26 cellular contexts compared by ENCODE assay signal in the genomic region with DNA sequence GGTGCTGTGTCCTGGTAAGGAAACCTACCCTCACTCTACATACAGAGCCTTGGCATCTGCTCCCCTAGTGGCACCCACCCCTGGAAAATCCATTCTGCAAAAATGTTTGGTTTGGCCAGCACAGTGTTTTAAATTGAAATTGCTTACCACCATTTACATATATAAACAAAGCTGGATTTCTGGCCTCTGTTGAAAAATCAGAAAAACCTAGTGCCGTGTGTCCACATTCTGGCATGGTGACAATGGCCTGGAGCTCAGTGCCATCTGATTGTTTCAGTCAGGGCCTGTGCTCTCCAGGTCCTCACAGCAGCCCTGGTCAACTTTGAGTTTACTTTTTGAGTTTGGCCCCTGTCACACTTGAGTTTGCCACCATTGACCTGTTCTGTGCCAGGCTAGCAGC. TPM values are rescaled to one million over a fixed set of nuclear protein-coding genes. Genes with fewer than 3 reads are reported as not detected.
DNase-seq lines count a peak whose midpoint lies in the region; ATAC-seq, FAIRE-seq and TF ChIP-seq lines count a peak whose summit lies in the region.
"Had no signal": no experiment of that assay in that cellular context is flagged by ENCODE, and none has a peak within 500 bp of the region (broad histone marks: within the 10 kb centered on the region; RNA-seq: fewer than 3 reads in every experiment).

No MANE protein-coding gene starts in this region.

- no peaks in the 10 kb centered on the region for H3K9me3 Mint-ChIP-seq in WTC11
- H3K9me3 Mint-ChIP-seq: activated T-cell treated with anti-CD3 and anti-CD28 coated beads, Interleukin-2, amount 50 U/mL, for 72 hours; naive thymus-derived CD4-positive, alpha-beta T cell had no signal

- no peak for ATAC-seq in WTC11
- ATAC-seq: activated T-cell treated with anti-CD3 and anti-CD28 coated beads, Interleukin-2, amount 50 U/mL, for 72 hours; naive thymus-derived CD4-positive, alpha-beta T cell; psoas muscle had no signal

- no peak overlapping the region for H4K8ac ChIP-seq in neuronal stem cell (ENCODE audit: low read depth, low read length)

- H3K4me2 ChIP-seq in BLaER1 (peak overlapping the region; percentile 100), neuronal stem cell (ENCODE audit: insufficient read depth, low read length, poor library complexity, severe bottlenecking) (no peak overlapping the region)

- no peak overlapping the region for H3K4me3 Mint-ChIP-seq in WTC11

- peaks cover 18% of the 10 kb centered on the region for H3K4me1 Mint-ChIP-seq in WTC11

- H2BK12ac ChIP-seq in neuronal stem cell (ENCODE audit: low read length), result no peak overlapping the region

- no peak overlapping the region for H2BK5ac ChIP-seq in neuronal stem cell (ENCODE audit: low read length)

- intact Hi-C loops in esophagus squamous epithelium (cut with DNase I), result no loop called here
- intact Hi-C loops in testis (cut with DNase I; ENCODE audit: low total_unique reads), result no loop called here
- intact Hi-C loops in kidney (cut with DNase I), result no loop called here

- TF ChIP-seq POLR2A in esophagus squamous epithelium (IDR thresholded peaks at IDR 0.05) (no peak), testis (IDR thresholded peaks at IDR 0.05) (no peak)

- H3K18ac ChIP-seq in neuronal stem cell (ENCODE audit: low read length), result no peak overlapping the region

- H3K27ac Mint-ChIP-seq in WTC11, result no peak overlapping the region
- H3K27ac Mint-ChIP-seq: activated naive CD8-positive, alpha-beta T cell; activated T-cell treated with anti-CD3 and anti-CD28 coated beads, Interleukin-2, amount 50 U/mL, for 72 hours; naive thymus-derived CD4-positive, alpha-beta T cell; T-helper 17 cell had no signal

- TF ChIP-seq CTCF in esophagus squamous epithelium (IDR thresholded peaks at IDR 0.05), result no peak
- no peak for TF ChIP-seq CTCF in testis (IDR thresholded peaks at IDR 0.05)
- no peak for TF ChIP-seq CTCF in kidney (IDR thresholded peaks at IDR 0.05; ENCODE audit: borderline replicate concordance, extremely low read depth, insufficient read depth)
- no peak for TF ChIP-seq CTCF in WTC11 (IDR thresholded peaks at IDR 0.05)

- no peak for FAIRE-seq in kidney (lab: Jason Lieb, UNC)
- FAIRE-seq: bronchial epithelial cell, H54 had no signal

- no peaks in the 10 kb centered on the region for H3K79me1 ChIP-seq in neuronal stem cell (ENCODE audit: low read depth, low read length)

- no peak overlapping the region for H3K23ac ChIP-seq in neuronal stem cell (ENCODE audit: low read depth, low read length, poor library complexity)

- H3K9me3 ChIP-seq in BLaER1, result no peaks in the 10 kb centered on the region
- H3K9me3 ChIP-seq in NT2/D1 (ENCODE audit: insufficient read depth, low read length), result peaks cover 7% of the 10 kb centered on the region; the same call in 1 of the 2 replicates
- H3K9me3 ChIP-seq in esophagus squamous epithelium, result no peaks in the 10 kb centered on the region
- peaks cover 0 to 2% of the 10 kb centered on the region in 2 donors for H3K9me3 ChIP-seq in neuronal stem cell (replicated peaks in 1 of 2; ENCODE audit: control insufficient read depth in 2 of 2, insufficient read depth in 1 of 2, low read depth in 1 of 2, low read length in 2 of 2)
- H3K9me3 ChIP-seq in testis, result no peaks in the 10 kb centered on the region
- no peaks in the 10 kb centered on the region for H3K9me3 ChIP-seq in kidney (ENCODE audit: control insufficient read depth in 1 of 2, low read length in 2 of 2)
- H3K9me3 ChIP-seq: psoas muscle had no signal

- H3K36me3 ChIP-seq in BLaER1, result no peaks in the 10 kb centered on the region
- no peaks in the 10 kb centered on the region for H3K36me3 ChIP-seq in NT2/D1 (ENCODE audit: insufficient read depth, insufficient read length, low read length)
- peaks cover 0 to 38% (median 0%) of the 10 kb centered on the region in 3 donors for H3K36me3 ChIP-seq in esophagus squamous epithelium
- H3K36me3 ChIP-seq in neuronal stem cell (replicated peaks in 1 of 2; ENCODE audit: control insufficient read depth in 2 of 2, insufficient read depth in 2 of 2, low read length in 2 of 2), result no peaks in the 10 kb centered on the region
- no peaks in the 10 kb centered on the region for H3K36me3 ChIP-seq in testis (ENCODE audit: low read depth, missing control alignments)
- no peaks in the 10 kb centered on the region for H3K36me3 ChIP-seq in kidney (ENCODE audit: control insufficient read depth in 1 of 2, insufficient read depth in 2 of 2, low read length in 2 of 2)

- H2BK120ac ChIP-seq in neuronal stem cell (ENCODE audit: low read depth, low read length), result no peak overlapping the region

- POLR2A ChIA-PET in WTC11 (lab: Charles Lee), result interaction anchor here (1.2 to 3.0 kb wide), 2 partner anchors 12 to 19 kb away, joined by 3 to 16 read pairs; a partner anchor contains a TSS

- WGBS in esophagus squamous epithelium, 2 donors, result 17 to 69% methylated on average over 1 of the region's 1 CpG
- no CpG with 5 or more reads among the region's 1 CpG for WGBS in neuronal stem cell (ENCODE audit: extremely low coverage in 2 of 2, insufficient read length in 2 of 2, insufficient replicate concordance in 1 of 2), 2 donors
- WGBS in testis, 2 donors, result 43 to 63% methylated on average over 1 of the region's 1 CpG

- DNase-seq in NT2/D1 (ENCODE audit: low read depth, low spot score) (no peak), esophagus squamous epithelium (lab: John Stamatoyannopoulos, UW) (no peak), neuronal stem cell (ENCODE audit: low spot score) (no peak), testis (no peak), kidney (no peak), WTC11 (ENCODE audit: low spot score) (no peak)
- no peak for DNase-seq in effector CD4-positive, alpha-beta T cell
- DNase-seq: activated T-cell treated with anti-CD3 and anti-CD28 coated beads, Interleukin-2, amount 50 U/mL, for 72 hours; DND-41; erythroblast; KG1; naive thymus-derived CD4-positive, alpha-beta T cell; NCI-H1092 treated with DMSO at 0.1 percent for 48 hours; NCI-H524; psoas muscle; SHP77 treated with DMSO at 0.1 percent for 48 hours; stimulated activated CD4-positive, alpha-beta T cell treated with anti-CD3 and anti-CD28 coated beads, Interleukin-12 subunit alpha, Interleukin-12 subunit beta, amount 100 ng/mL, for 4 hours; T-helper 17 cell; trophoblast cell had no signal

- H3K14ac ChIP-seq in neuronal stem cell (ENCODE audit: low read length), result no peak overlapping the region

- H3K27me3 Mint-ChIP-seq in WTC11 (ENCODE audit: low read depth), result peaks cover 3% of the 10 kb centered on the region; the same call in 1 of the 2 replicates
- H3K27me3 Mint-ChIP-seq: T-helper 17 cell had no signal

- H3K27me3 ChIP-seq in BLaER1 (peaks cover 19% of the 10 kb centered on the region), NT2/D1 (ENCODE audit: insufficient read depth, insufficient read length) (peaks cover 11% of the 10 kb centered on the region), esophagus squamous epithelium (no peaks in the 10 kb centered on the region), neuronal stem cell (ENCODE audit: control insufficient read depth in 3 of 3, insufficient read depth in 3 of 3, low read depth in 1 of 3, low read length in 3 of 3) (peaks cover 0 to 15% (median 4%) of the 10 kb centered on the region in 3 experiments), testis (no peaks in the 10 kb centered on the region)

- H3K4me1 ChIP-seq in BLaER1 (peaks cover 43% of the 10 kb centered on the region), NT2/D1 (ENCODE audit: insufficient read depth, insufficient read length) (peaks cover 22% of the 10 kb centered on the region), esophagus squamous epithelium (peaks cover 42 to 70% (median 47%) of the 10 kb centered on the region in 3 donors), neuronal stem cell (ENCODE audit: control insufficient read depth in 2 of 2, insufficient read depth in 1 of 2, low read depth in 1 of 2, low read length in 2 of 2) (peaks cover 12 to 17% of the 10 kb centered on the region in 2 donors), testis (peaks cover 24% of the 10 kb centered on the region), kidney (ENCODE audit: control insufficient read depth in 1 of 2, insufficient read depth in 1 of 2, low read depth in 1 of 2, low read length in 2 of 2) (peaks cover 5 to 30% of the 10 kb centered on the region in 2 donors)

- no peak overlapping the region for H2AFZ ChIP-seq in neuronal stem cell (ENCODE audit: low read length)

- CTCF ChIA-PET in WTC11 (lab: Charles Lee), result interaction anchor here (0.9 to 1.3 kb wide), 2 partner anchors 17 to 32 kb away, joined by 3 to 7 read pairs; no protein-coding TSS in a partner anchor

- no peak overlapping the region for H3K27ac ChIP-seq in BLaER1
- H3K27ac ChIP-seq in esophagus squamous epithelium, result peak overlapping the region; percentile 86 to 97 (median 94)
- H3K27ac ChIP-seq in neuronal stem cell (replicated peaks; ENCODE audit: low read length), result no peak overlapping the region
- no peak overlapping the region for H3K27ac ChIP-seq in testis
- no peak overlapping the region for H3K27ac ChIP-seq in kidney (ENCODE audit: low read depth in 2 of 2, low read length in 2 of 2)

- no peak overlapping the region for H2BK15ac ChIP-seq in neuronal stem cell (ENCODE audit: low read length)

- H3K4me3 ChIP-seq in BLaER1 (no peak overlapping the region), NT2/D1 (ENCODE audit: insufficient read length, low read depth) (no peak overlapping the region), esophagus squamous epithelium (no peak overlapping the region), neuronal stem cell (ENCODE audit: low read length in 2 of 2) (no peak overlapping the region), testis (no peak overlapping the region), kidney (ENCODE audit: low read length in 2 of 2) (no peak overlapping the region)
- H3K4me3 ChIP-seq: lung had no signal

- peak overlapping the region; percentile 92 for H2AK5ac ChIP-seq in neuronal stem cell (ENCODE audit: low read depth, low read length)

- no peaks in the 10 kb centered on the region for H3K36me3 Mint-ChIP-seq in WTC11
- H3K36me3 Mint-ChIP-seq: naive thymus-derived CD4-positive, alpha-beta T cell had no signal

- H3K4ac ChIP-seq in neuronal stem cell (ENCODE audit: low read length), result no peak overlapping the region

- H4K20me1 ChIP-seq in BLaER1, result no peaks in the 10 kb centered on the region

- H4K91ac ChIP-seq in neuronal stem cell (ENCODE audit: low read depth, low read length, poor library complexity), result no peak overlapping the region

- H3K9ac ChIP-seq in BLaER1 (no peak overlapping the region), NT2/D1 (ENCODE audit: insufficient read length, low read depth) (peak overlapping the region; percentile 66), neuronal stem cell (ENCODE audit: low read depth, low read length, poor library complexity) (no peak overlapping the region), kidney (ENCODE audit: low read length in 2 of 2) (peak overlapping the region in 1 of 2 donors; percentile 30)

RNA-seq across cellular contexts. Expression of a gene that starts 2.9 kb away (rescaled TPM):
- total RNA-seq in esophagus squamous epithelium (10 to 100 TPM; 30.6 to 48.7 (median 37.4) TPM), testis (10 to 100 TPM; 21.0 to 26.1 TPM), kidney (27.5 TPM), WTC11 (2021) (10.1 to 11.8 TPM (median 10.2 TPM) in 3 replicates)
- 5.4 TPM for polyA plus RNA-seq in neuronal stem cell (2013, experiment 1 of 2)
- 6.0 TPM for polyA plus RNA-seq in neuronal stem cell (2013, experiment 2 of 2)
- polyA plus RNA-seq in testis (ENCODE audit: insufficient read depth, low read depth, low replicate concordance) (12.0 TPM), kidney (ENCODE audit: insufficient read depth, low read depth, low replicate concordance) (31.5 TPM)

RNA-seq across cellular contexts. Expression of a gene that starts 11.4 kb away (rescaled TPM):
- total RNA-seq in esophagus squamous epithelium (10 to 100 TPM in 3 of 4 donors, 1 to 10 TPM in 1; 7.5 to 15.3 (median 12.1) TPM), testis (under 1 TPM; 0.43 to 0.79 TPM), kidney (8.5 TPM), WTC11 (2021) (3.0 to 4.2 TPM (median 4.0 TPM) in 3 replicates)
- polyA plus RNA-seq in neuronal stem cell (2013, experiment 1 of 2), result 0.77 TPM
- polyA plus RNA-seq in neuronal stem cell (2013, experiment 2 of 2), result 0.57 TPM
- polyA plus RNA-seq in testis (ENCODE audit: insufficient read depth, low read depth, low replicate concordance) (1.8 TPM), kidney (ENCODE audit: insufficient read depth, low read depth, low replicate concordance) (7.5 TPM)
- polyA plus RNA-seq: naive thymus-derived CD4-positive, alpha-beta T cell had no signal

RNA-seq across cellular contexts. Expression of a gene that starts 19.6 kb away (rescaled TPM):
- total RNA-seq in esophagus squamous epithelium (10 to 100 TPM; 10.8 to 17.0 (median 13.8) TPM), testis (10 to 100 TPM; 34.9 to 37.1 TPM), kidney (43.2 TPM), WTC11 (2021) (18.8 to 36.2 TPM (median 35.9 TPM) in 3 replicates)
- 10.5 TPM for polyA plus RNA-seq in neuronal stem cell (2013, experiment 1 of 2)
- polyA plus RNA-seq in neuronal stem cell (2013, experiment 2 of 2), result 10.9 TPM
- polyA plus RNA-seq in testis (ENCODE audit: insufficient read depth, low read depth, low replicate concordance) (65.7 TPM), kidney (ENCODE audit: insufficient read depth, low read depth, low replicate concordance) (56.7 TPM)

RNA-seq across cellular contexts. Expression of a gene that starts 23.6 kb away (rescaled TPM):
- total RNA-seq in esophagus squamous epithelium (10 to 100 TPM; 24.7 to 40.8 (median 33.3) TPM), testis (10 to 100 TPM; 33.3 to 39.8 TPM), kidney (30.3 TPM), WTC11 (2021) (25.6 to 30.1 TPM (median 28.7 TPM) in 3 replicates)
- polyA plus RNA-seq in neuronal stem cell (2013, experiment 1 of 2), result 23.4 TPM
- 24.0 TPM for polyA plus RNA-seq in neuronal stem cell (2013, experiment 2 of 2)
- polyA plus RNA-seq in testis (ENCODE audit: insufficient read depth, low read depth, low replicate concordance) (36.0 TPM), kidney (ENCODE audit: insufficient read depth, low read depth, low replicate concordance) (55.3 TPM)

RNA-seq across cellular contexts. Expression of a gene that starts 34.0 kb away (rescaled TPM):
- total RNA-seq in esophagus squamous epithelium, result not detected
- polyA plus RNA-seq in neuronal stem cell (2013, experiment 1 of 2), result not detected
- polyA plus RNA-seq in neuronal stem cell (2013, experiment 2 of 2), result not detected
- total RNA-seq in testis, result 1 to 10 TPM; 1.1 to 1.6 TPM
- 2.9 TPM for polyA plus RNA-seq in testis (ENCODE audit: insufficient read depth, low read depth, low replicate concordance)
- total RNA-seq in kidney, result not detected
- not detected for polyA plus RNA-seq in kidney (ENCODE audit: insufficient read depth, low read depth, low replicate concordance)
- not detected in 3 replicates for total RNA-seq in WTC11 (2021)
- total RNA-seq: bronchial epithelial cell; dermis microvascular lymphatic vessel endothelial cell; glomerular endothelial cell; lung; naive thymus-derived CD4-positive, alpha-beta T cell; T-helper 17 cell had no signal
- polyA plus RNA-seq: naive thymus-derived CD4-positive, alpha-beta T cell had no signal

Comparison
In these comparisons a context has a peak if more than half of its experiments do, and no peak if none do; other contexts are left out.
1. H3K27ac ChIP-seq: peak in esophagus squamous epithelium (4 of 4); none in BLaER1 (single experiment), neuronal stem cell (single experiment), testis (0 of 2) and kidney (0 of 2).